Comparison of ENCODE assay signal across 8 cellular contexts in the genomic region with DNA sequence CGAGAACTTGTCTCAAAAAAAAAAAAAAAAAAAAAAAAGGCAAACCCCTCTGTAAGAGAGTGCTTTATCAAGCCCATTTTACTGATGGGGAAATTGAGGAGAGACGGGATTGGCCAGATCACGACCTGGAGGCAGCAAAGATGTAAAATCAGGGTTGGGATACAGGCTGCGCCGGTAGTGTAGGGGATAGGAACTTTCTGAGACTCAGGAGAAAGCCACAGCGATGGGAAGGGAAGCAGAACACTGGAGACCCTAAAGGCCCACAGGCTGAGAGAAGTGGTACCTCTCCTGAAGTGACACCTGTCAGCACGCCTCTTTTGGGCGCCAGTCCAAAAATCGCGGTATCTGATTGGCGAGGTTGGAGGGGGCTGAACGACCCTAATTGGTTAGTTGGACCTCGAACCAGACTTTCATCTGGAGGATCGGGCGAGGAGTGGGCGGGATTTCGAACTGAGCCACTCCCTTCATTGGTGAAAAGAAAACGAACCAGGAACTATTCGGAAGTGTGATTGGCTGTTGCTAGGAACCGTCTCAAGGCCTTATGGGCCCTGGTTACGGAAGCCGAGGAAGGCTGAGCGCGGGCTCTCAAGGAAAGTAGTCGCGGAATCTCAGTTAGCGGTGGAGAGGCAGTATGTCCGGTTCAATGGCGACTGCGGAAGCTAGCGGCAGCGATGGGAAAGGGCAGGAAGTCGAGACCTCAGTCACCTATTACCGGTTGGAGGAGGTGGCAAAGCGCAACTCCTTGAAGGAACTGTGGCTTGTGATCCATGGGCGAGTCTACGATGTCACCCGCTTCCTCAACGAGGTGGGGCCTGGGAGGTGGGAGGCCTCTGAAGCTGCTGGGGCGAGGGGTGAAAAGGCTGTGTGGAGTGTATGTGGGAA. TPM values are rescaled to one million over a fixed set of nuclear protein-coding genes. Genes with fewer than 3 reads are reported as not detected.
DNase-seq lines count a peak whose midpoint lies in the region; ATAC-seq and TF ChIP-seq lines count a peak whose summit lies in the region.

A gene with protein sequence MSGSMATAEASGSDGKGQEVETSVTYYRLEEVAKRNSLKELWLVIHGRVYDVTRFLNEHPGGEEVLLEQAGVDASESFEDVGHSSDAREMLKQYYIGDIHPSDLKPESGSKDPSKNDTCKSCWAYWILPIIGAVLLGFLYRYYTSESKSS (plus strand): TSS at position 567 of the 882 bp plus-strand sequence. CDS start 65 bp downstream, at position 632.

- ATAC-seq in activated T-helper 17 cell treated with anti-CD3 and anti-CD28 coated beads, Interleukin-2, amount 50 U/mL, for 72 hours (replicated peaks) = peak; percentile 98
- peak; percentile 95 to 96 for ATAC-seq in naive thymus-derived CD8-positive, alpha-beta T cell

- H3K27ac Mint-ChIP-seq in activated T-helper 17 cell treated with anti-CD3 and anti-CD28 coated beads, Interleukin-2, amount 50 U/mL, for 72 hours = peak within 1 kb of the TSS; percentile 96
- H3K27ac Mint-ChIP-seq in naive thymus-derived CD8-positive, alpha-beta T cell = peak within 1 kb of the TSS; percentile 89 to 99 (median 96)

- peak within 1 kb of the TSS; percentile 89 for H3K27ac ChIP-seq in RWPE1

- H3K27me3 Mint-ChIP-seq in activated T-helper 17 cell treated with anti-CD3 and anti-CD28 coated beads, Interleukin-2, amount 50 U/mL, for 72 hours = no peaks in the 10 kb centered on the region
- no peaks in the 10 kb centered on the region for H3K27me3 Mint-ChIP-seq in naive thymus-derived CD8-positive, alpha-beta T cell

- H3K9me3 Mint-ChIP-seq in activated T-helper 17 cell treated with anti-CD3 and anti-CD28 coated beads, Interleukin-2, amount 50 U/mL, for 72 hours = peaks cover 6% of the 10 kb centered on the region
- peaks cover 0 to 11% (median 6%) of the 10 kb centered on the region in 9 donors for H3K9me3 Mint-ChIP-seq in naive thymus-derived CD8-positive, alpha-beta T cell

- peaks cover 13% of the 10 kb centered on the region for H3K4me1 Mint-ChIP-seq in activated T-helper 17 cell treated with anti-CD3 and anti-CD28 coated beads, Interleukin-2, amount 50 U/mL, for 72 hours
- peaks cover 15 to 39% (median 38%) of the 10 kb centered on the region in 4 donors for H3K4me1 Mint-ChIP-seq in naive thymus-derived CD8-positive, alpha-beta T cell

- DNase-seq in Daoy (ENCODE audit: low read depth) (peak; percentile 94), GOT3 (lab: John Stamatoyannopoulos, UW) (peak; percentile 80), LNCaP clone FGC (ENCODE audit: low read depth) (peak; percentile 99), RWPE1 (ENCODE audit: low spot score) (peak; percentile 98), fibroblast of mammary gland (ENCODE audit: low read depth) (peak; percentile 99)
- DNase-seq in naive thymus-derived CD8-positive, alpha-beta T cell = peak; percentile 85 to 98 (median 96)
- DNase-seq in stimulated activated naive CD4-positive, alpha-beta T cell (lab: John Stamatoyannopoulos, UW) = peak; percentile 86 to 97 (median 94)

- TF ChIP-seq CTCF in LNCaP clone FGC (IDR thresholded peaks at IDR 0.05; ENCODE audit: control insufficient read depth, extremely low read depth, insufficient read depth) (no peak), RWPE1 (conservative IDR thresholded peaks at IDR 0.05; ENCODE audit: low read depth) (no peak), fibroblast of mammary gland (conservative IDR thresholded peaks at IDR 0.05; ENCODE audit: control insufficient read depth, insufficient read depth, low read depth, low read length) (no peak)

- H3K36me3 Mint-ChIP-seq in activated T-helper 17 cell treated with anti-CD3 and anti-CD28 coated beads, Interleukin-2, amount 50 U/mL, for 72 hours (ENCODE audit: low read depth) = peaks cover 45% of the 10 kb centered on the region
- peaks cover 10 to 31% (median 16%) of the 10 kb centered on the region in 3 donors for H3K36me3 Mint-ChIP-seq in naive thymus-derived CD8-positive, alpha-beta T cell

- H3K4me3 ChIP-seq in LNCaP clone FGC (ENCODE audit: low read depth, low read length) (peak within 1 kb of the TSS; percentile 78), fibroblast of mammary gland (ENCODE audit: control insufficient read depth, low read depth, low read length) (peak within 1 kb of the TSS; percentile 100)

- H3K4me3 Mint-ChIP-seq in activated T-helper 17 cell treated with anti-CD3 and anti-CD28 coated beads, Interleukin-2, amount 50 U/mL, for 72 hours = peak within 1 kb of the TSS; percentile 93
- H3K4me3 Mint-ChIP-seq in naive thymus-derived CD8-positive, alpha-beta T cell = peak within 1 kb of the TSS; percentile 93 to 99 (median 98)

- CTCF ChIA-PET in RWPE1 (lab: Yijun Ruan, JAX) = interaction anchor here (0.5 to 1.2 kb wide), 3 partner anchors 10 to 34 kb away, joined by 3 to 7 read pairs (median 3); no protein-coding TSS in a partner anchor

- POLR2A ChIA-PET in RWPE1 (lab: Yijun Ruan, JAX; ENCODE audit: low non-redundant PET) = interaction anchor here (0.7 kb wide), 2 partner anchors 20 to 250 kb away, joined by 3 read pairs; no protein-coding TSS in a partner anchor
- POLR2A ChIA-PET in naive thymus-derived CD8-positive, alpha-beta T cell (lab: Charles Lee) = interaction anchor here (0.6 to 1.5 kb wide), 8 partner anchors 11 to 272 kb away, joined by 3 to 5 read pairs (median 4); no protein-coding TSS in a partner anchor

RNA-seq across cellular contexts. Expression of the gene that starts here (rescaled TPM):
- 44.7 and 47.4 TPM in 2 replicates for total RNA-seq in Daoy (2014; rRNA removed; shearing (Covaris generic))
- 100 to 1,000 TPM in 1 of 2 donors, 10 to 100 TPM in 1; 93.9 to 152 TPM for total RNA-seq in activated T-helper 17 cell treated with anti-CD3 and anti-CD28 coated beads, Interleukin-2, amount 50 U/mL, for 72 hours
- 10 to 100 TPM; 45.6 to 47.3 TPM for total RNA-seq in naive thymus-derived CD8-positive, alpha-beta T cell
- 10 to 100 TPM; 83.3 to 96.4 (median 90.4) TPM for polyA plus RNA-seq in naive thymus-derived CD8-positive, alpha-beta T cell

Comparison
In these comparisons a context has a peak if more than half of its experiments do, and no peak if none do; other contexts are left out.
1. Peak in every context shown above with its lines: DNase-seq, ATAC-seq, H3K4me3 ChIP-seq and H3K27ac ChIP-seq.